ENCODE assay signal across 1 cellular context in genomic region chr17:50163846-50164696, GRCh38.
TF ChIP-seq lines count a peak whose summit lies in the region.

No MANE protein-coding gene starts in this region.

TF ChIP-seq in HCT116, 20 proteins besides CTCF, POLR2A, EP300 and RAD21 (continued from another document):
- TF ChIP-seq REST (IDR thresholded peaks at IDR 0.05; ENCODE audit: low read depth) (no peak), CBX3 (IDR thresholded peaks at IDR 0.05; ENCODE audit: low read depth) (no peak), TCF7L2 (IDR thresholded peaks at IDR 0.05; ENCODE audit: borderline replicate concordance, extremely low read depth, insufficient read depth, insufficient read length) (no peak)
